ENCODE assay signal across 1 cellular context in genomic region chr1:928825-929661, GRCh38.
TF ChIP-seq lines count a peak whose summit lies in the region.

No MANE protein-coding gene starts in this region.

TF ChIP-seq in H1, 55 proteins besides CTCF, POLR2A, EP300 and RAD21:
- TF ChIP-seq GTF2F1 (IDR thresholded peaks at IDR 0.05; ENCODE audit: borderline replicate concordance, low read depth, low read length) (no peak), BCL11A (IDR thresholded peaks at IDR 0.05; ENCODE audit: low read depth in 2 of 2, low read length in 2 of 2) (no peak)
